In the genomic region with DNA sequence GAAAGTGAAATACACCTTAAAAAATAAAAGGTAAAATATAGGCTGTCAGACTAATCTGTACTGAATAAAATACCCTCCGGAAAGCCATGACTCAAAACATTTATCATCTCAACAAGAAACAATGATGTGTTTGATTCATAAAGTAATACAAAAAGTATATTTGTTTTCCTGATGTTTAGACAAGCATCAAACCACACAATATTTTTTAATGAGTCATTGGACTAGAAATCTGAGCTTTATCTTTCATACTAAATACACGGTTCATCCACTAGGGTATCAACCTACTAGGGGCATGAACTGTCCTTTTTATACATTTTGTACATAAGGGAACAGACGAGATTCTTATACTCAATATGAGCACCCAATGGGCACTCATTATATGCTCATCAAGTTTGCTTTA, we compare ENCODE assay signal across 3 cellular contexts.
TF ChIP-seq lines count a peak whose summit lies in the region.

No MANE protein-coding gene starts in this region.

TF ChIP-seq in A549, 52 proteins besides CTCF, POLR2A, EP300 and RAD21:
- TF ChIP-seq FOSL2 (IDR thresholded peaks at IDR 0.05) (no peak), FOSL2 (CRISPR knock-in tag; IDR thresholded peaks at IDR 0.05) (peak; percentile 23; the same call in 1 of the 2 replicates), FOSB (CRISPR knock-in tag; IDR thresholded peaks at IDR 0.05) (no peak)

TF ChIP-seq in GM12891, 5 proteins besides CTCF, POLR2A, EP300 and RAD21:
- TF ChIP-seq TAF1 (IDR thresholded peaks at IDR 0.05; ENCODE audit: low read depth, low read length) (no peak), SPI1 (IDR thresholded peaks at IDR 0.05; ENCODE audit: low read depth, low read length) (no peak), POU2F2 (IDR thresholded peaks at IDR 0.05; ENCODE audit: low read depth, low read length) (no peak), PAX5 (IDR thresholded peaks at IDR 0.05; ENCODE audit: insufficient read depth, low read length, severe bottlenecking) (no peak), POLR2AphosphoS5 (IDR thresholded peaks at IDR 0.05; ENCODE audit: low read depth, low read length) (no peak)

TF ChIP-seq in SK-N-SH, 30 proteins besides CTCF, POLR2A, EP300 and RAD21:
- peak; percentile 13; the same call in 1 of the 2 replicates for TF ChIP-seq TCF12 (IDR thresholded peaks at IDR 0.05)
- TF ChIP-seq FOXJ3 (CRISPR knock-in tag; IDR thresholded peaks at IDR 0.05) = no peak
- no peak for TF ChIP-seq RCOR1 (IDR thresholded peaks at IDR 0.05; ENCODE audit: low read length)
- TF ChIP-seq NFIC (IDR thresholded peaks at IDR 0.05; ENCODE audit: borderline replicate concordance) = no peak
- TF ChIP-seq, protein P1, sequence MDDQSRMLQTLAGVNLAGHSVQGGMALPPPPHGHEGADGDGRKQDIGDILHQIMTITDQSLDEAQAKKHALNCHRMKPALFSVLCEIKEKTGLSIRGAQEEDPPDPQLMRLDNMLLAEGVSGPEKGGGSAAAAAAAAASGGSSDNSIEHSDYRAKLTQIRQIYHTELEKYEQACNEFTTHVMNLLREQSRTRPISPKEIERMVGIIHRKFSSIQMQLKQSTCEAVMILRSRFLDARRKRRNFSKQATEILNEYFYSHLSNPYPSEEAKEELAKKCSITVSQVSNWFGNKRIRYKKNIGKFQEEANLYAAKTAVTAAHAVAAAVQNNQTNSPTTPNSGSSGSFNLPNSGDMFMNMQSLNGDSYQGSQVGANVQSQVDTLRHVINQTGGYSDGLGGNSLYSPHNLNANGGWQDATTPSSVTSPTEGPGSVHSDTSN (IDR thresholded peaks at IDR 0.05) = peak; percentile 51
- TF ChIP-seq, protein P2, sequence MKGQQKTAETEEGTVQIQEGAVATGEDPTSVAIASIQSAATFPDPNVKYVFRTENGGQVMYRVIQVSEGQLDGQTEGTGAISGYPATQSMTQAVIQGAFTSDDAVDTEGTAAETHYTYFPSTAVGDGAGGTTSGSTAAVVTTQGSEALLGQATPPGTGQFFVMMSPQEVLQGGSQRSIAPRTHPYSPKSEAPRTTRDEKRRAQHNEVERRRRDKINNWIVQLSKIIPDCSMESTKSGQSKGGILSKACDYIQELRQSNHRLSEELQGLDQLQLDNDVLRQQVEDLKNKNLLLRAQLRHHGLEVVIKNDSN (IDR thresholded peaks at IDR 0.05; ENCODE audit: borderline replicate concordance, low read depth) = no peak
- no peak for TF ChIP-seq MXI1 (IDR thresholded peaks at IDR 0.05; ENCODE audit: low read depth, low read length)
TF ChIP-seq in SK-N-SH: peak in this region for 2.
